ENCODE assay signal across 1 cellular context in the genomic region with DNA sequence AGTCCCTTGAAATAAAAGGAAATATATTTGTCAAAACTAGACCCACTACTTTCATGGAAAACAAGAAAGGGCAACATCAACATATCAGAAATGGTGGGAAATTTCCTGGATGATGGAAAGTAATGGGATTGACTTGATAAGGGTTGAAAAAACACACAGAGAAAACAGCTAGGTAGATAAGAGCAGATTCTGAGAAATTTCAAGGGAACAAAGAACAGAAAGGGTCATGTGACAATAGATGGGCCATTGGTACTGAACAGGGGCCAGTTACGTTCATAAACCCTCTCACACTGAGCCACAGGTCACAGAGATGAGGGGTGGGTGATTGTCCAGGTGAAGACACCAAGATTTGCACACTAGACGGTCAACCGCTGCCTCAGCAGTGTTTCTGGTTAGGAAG.
TF ChIP-seq lines count a peak whose summit lies in the region.

No MANE protein-coding gene starts in this region.

TF ChIP-seq in IMR-90, 13 proteins besides CTCF, POLR2A, EP300 and RAD21 (continued from another document):
- TF ChIP-seq CEBPB (IDR thresholded peaks at IDR 0.05; ENCODE audit: low read depth, low read length), result no peak
- TF ChIP-seq, protein P1, sequence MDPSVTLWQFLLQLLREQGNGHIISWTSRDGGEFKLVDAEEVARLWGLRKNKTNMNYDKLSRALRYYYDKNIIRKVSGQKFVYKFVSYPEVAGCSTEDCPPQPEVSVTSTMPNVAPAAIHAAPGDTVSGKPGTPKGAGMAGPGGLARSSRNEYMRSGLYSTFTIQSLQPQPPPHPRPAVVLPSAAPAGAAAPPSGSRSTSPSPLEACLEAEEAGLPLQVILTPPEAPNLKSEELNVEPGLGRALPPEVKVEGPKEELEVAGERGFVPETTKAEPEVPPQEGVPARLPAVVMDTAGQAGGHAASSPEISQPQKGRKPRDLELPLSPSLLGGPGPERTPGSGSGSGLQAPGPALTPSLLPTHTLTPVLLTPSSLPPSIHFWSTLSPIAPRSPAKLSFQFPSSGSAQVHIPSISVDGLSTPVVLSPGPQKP (IDR thresholded peaks at IDR 0.05; ENCODE audit: borderline replicate concordance, low read depth, low read length), result no peak
- TF ChIP-seq, protein P2, sequence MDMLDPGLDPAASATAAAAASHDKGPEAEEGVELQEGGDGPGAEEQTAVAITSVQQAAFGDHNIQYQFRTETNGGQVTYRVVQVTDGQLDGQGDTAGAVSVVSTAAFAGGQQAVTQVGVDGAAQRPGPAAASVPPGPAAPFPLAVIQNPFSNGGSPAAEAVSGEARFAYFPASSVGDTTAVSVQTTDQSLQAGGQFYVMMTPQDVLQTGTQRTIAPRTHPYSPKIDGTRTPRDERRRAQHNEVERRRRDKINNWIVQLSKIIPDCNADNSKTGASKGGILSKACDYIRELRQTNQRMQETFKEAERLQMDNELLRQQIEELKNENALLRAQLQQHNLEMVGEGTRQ (IDR thresholded peaks at IDR 0.05; ENCODE audit: low read depth, low read length), result no peak
